In the genomic region with DNA sequence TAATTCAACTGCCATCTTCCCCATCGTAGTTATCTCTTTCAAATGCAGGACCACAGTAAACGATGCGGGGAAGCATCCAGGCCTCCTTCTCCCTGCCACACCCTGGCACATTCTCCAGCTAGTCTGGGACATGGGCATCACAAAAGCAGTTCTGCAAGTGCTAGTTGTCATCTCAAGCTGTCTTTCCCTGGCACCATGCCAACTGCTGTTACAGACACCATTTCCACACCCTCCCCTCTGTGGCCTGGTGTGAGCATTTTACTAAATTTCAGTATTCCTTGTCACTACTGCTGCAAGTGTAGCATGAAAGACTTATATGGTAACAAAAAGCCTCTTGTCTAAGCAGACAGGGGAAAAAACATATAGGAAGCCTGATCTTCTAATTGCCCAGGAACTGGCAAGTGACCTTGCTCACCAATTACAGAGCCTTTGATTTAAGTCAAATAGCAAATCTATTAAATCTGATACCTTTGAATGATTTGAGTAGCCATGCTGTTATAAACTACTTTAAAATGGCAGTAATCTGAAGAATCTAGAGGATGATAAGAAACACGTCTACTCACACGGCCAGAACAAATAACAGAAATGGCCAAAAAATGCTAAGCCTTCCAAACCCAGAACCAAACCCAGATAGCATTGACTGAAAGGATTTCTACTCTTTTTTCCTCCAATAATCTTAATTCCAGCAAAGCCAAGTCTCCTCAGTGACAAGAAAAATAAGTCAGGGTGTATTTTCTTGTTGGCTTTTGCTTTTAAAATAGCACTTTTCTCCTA, we compare ENCODE assay signal across 11 cellular contexts.
DNase-seq lines count a peak whose midpoint lies in the region; ATAC-seq and TF ChIP-seq lines count a peak whose summit lies in the region.
"Had no signal": no experiment of that assay in that cellular context is flagged by ENCODE, and none has a peak within 500 bp of the region (broad histone marks: within the 10 kb centered on the region; RNA-seq: fewer than 3 reads in every experiment).

No MANE protein-coding gene starts in this region.

- peak overlapping the region in 1 of 2 donors; percentile 8 for H3K27ac ChIP-seq in testis

- 58 to 65% methylated on average over 5 of the region's 5 CpGs for WGBS in testis, 2 donors

- peaks cover 14% of the 10 kb centered on the region for H3K4me1 ChIP-seq in testis

- H3K27me3 ChIP-seq in testis = no peaks in the 10 kb centered on the region

- peak; percentile 73 for DNase-seq in NCI-H82 (lab: John Stamatoyannopoulos, UW)
- no peak for DNase-seq in NCI-H82 treated with DMSO at 0.1 percent for 48 hours (lab: John Stamatoyannopoulos, UW; ENCODE audit: unreplicated experiment)
- peak; percentile 59 for DNase-seq in NCI-H187 treated with DMSO at 0.1 percent for 48 hours (lab: John Stamatoyannopoulos, UW)
- peak; percentile 14 for DNase-seq in cerebellar cortex (ENCODE audit: low spot score)
- DNase-seq in testis = peak; percentile 54
- no peak for DNase-seq in C1 segment of cervical spinal cord (lab: John Stamatoyannopoulos, UW)
- no peak for DNase-seq in hippocampal formation (lab: John Stamatoyannopoulos, UW)
- DNase-seq: stimulated activated CD4-positive, alpha-beta T cell treated with anti-CD3 and anti-CD28 coated beads, Interleukin-12 subunit alpha, Interleukin-12 subunit beta, amount 100 ng/mL, for 4 hours; stimulated activated naive CD4-positive, alpha-beta T cell; T-helper 1 cell had no signal

- no peak for ATAC-seq in GM18520 (IDR thresholded peaks at IDR 0.05; ENCODE audit: unreplicated experiment)

- intact Hi-C loops in testis (cut with DNase I; ENCODE audit: low total_unique reads) = no loop called here

- no peak for TF ChIP-seq CTCF in testis (IDR thresholded peaks at IDR 0.05)

- no peak overlapping the region for H3K4me3 ChIP-seq in testis

- H3K36me3 ChIP-seq in testis (ENCODE audit: low read depth, missing control alignments) = no peaks in the 10 kb centered on the region

- no peaks in the 10 kb centered on the region for H3K9me3 ChIP-seq in testis

- TF ChIP-seq POLR2A in testis (IDR thresholded peaks at IDR 0.05) = no peak

Comparison
In these comparisons a context has a peak if more than half of its experiments do, and no peak if none do; other contexts are left out.
1. DNase-seq: peak in NCI-H82 (single experiment), NCI-H187 treated with DMSO at 0.1 percent for 48 hours (single experiment), cerebellar cortex (single experiment) and testis (single experiment); none in NCI-H82 treated with DMSO at 0.1 percent for 48 hours (single experiment), C1 segment of cervical spinal cord (0 of 14) and hippocampal formation (0 of 2).